Comparison of ENCODE assay signal across 10 cellular contexts in genomic region chr9:105191508-105192118, GRCh38. TPM values are rescaled to one million over a fixed set of nuclear protein-coding genes. Genes with fewer than 3 reads are reported as not detected.
DNase-seq lines count a peak whose midpoint lies in the region; ATAC-seq, FAIRE-seq and TF ChIP-seq lines count a peak whose summit lies in the region.
"Had no signal": no experiment of that assay in that cellular context is flagged by ENCODE, and none has a peak within 500 bp of the region (broad histone marks: within the 10 kb centered on the region; RNA-seq: fewer than 3 reads in every experiment).

No MANE protein-coding gene starts in this region.

- H3K36me3 ChIP-seq in small intestine (ENCODE audit: control insufficient read depth in 2 of 2, insufficient read depth in 2 of 2, low read length in 2 of 2) (no peaks in the 10 kb centered on the region), endodermal cell (ENCODE audit: control insufficient read depth, insufficient read depth, low read length) (no peaks in the 10 kb centered on the region)
- H3K36me3 ChIP-seq: SJSA1 had no signal

- H3K4me3 ChIP-seq in small intestine (ENCODE audit: low read depth in 1 of 2, low read length in 2 of 2), result no peak overlapping the region
- H3K4me3 ChIP-seq in endodermal cell (ENCODE audit: low read length), result no peak overlapping the region
- H3K4me3 ChIP-seq: SJSA1 had no signal

- no peaks in the 10 kb centered on the region for H3K27me3 ChIP-seq in small intestine (ENCODE audit: control insufficient read depth in 2 of 2, insufficient read depth in 2 of 2, low read length in 2 of 2)
- no peaks in the 10 kb centered on the region for H3K27me3 ChIP-seq in endodermal cell (ENCODE audit: control insufficient read depth, insufficient read depth, low read length, poor library complexity, severe bottlenecking)
- H3K27me3 ChIP-seq: SJSA1 had no signal

- H3K27ac ChIP-seq in small intestine (ENCODE audit: low read depth in 1 of 2, low read length in 1 of 2), result no peak overlapping the region
- no peak overlapping the region for H3K27ac ChIP-seq in endodermal cell (ENCODE audit: low read depth, low read length)
- H3K27ac ChIP-seq: epithelial cell of prostate, SJSA1 had no signal

- no peaks in the 10 kb centered on the region for H3K9me3 Mint-ChIP-seq in activated naive CD4-positive, alpha-beta T cell treated with anti-CD3 and anti-CD28 coated beads, Interleukin-2, amount 10 ng/mL, durations not matched to agents 7 days and 5 days
- peaks cover 5% of the 10 kb centered on the region for H3K9me3 Mint-ChIP-seq in endodermal cell

- H3K4me1 ChIP-seq in small intestine (ENCODE audit: control insufficient read depth in 2 of 2, insufficient read depth in 1 of 2, low read depth in 1 of 2, low read length in 1 of 2) (no peaks in the 10 kb centered on the region), endodermal cell (ENCODE audit: control insufficient read depth, insufficient read depth, low read length) (no peaks in the 10 kb centered on the region)

- peak; percentile 80 for ATAC-seq in HG03103 (IDR thresholded peaks at IDR 0.05; ENCODE audit: low read depth, unreplicated experiment)
- ATAC-seq in GM19328 (IDR thresholded peaks at IDR 0.05; ENCODE audit: unreplicated experiment), result no peak
- ATAC-seq: activated T-cell treated with anti-CD3 and anti-CD28 coated beads, Interleukin-2, amount 50 U/mL, for 72 hours had no signal

- no peaks in the 10 kb centered on the region for H3K9me3 ChIP-seq in small intestine (ENCODE audit: control insufficient read depth, low read depth)
- no peaks in the 10 kb centered on the region for H3K9me3 ChIP-seq in endodermal cell (ENCODE audit: control insufficient read depth, low read length)
- H3K9me3 ChIP-seq: SJSA1 had no signal

- WGBS in small intestine, 3 donors, result 81 to 88% (median 86%) methylated on average over 10 of the region's 10 CpGs
- WGBS in endodermal cell (ENCODE audit: insufficient coverage in 1 of 2, insufficient read length in 1 of 2), 2 experiments, result 93 to 98% methylated on average over 7 to 10 of the region's 10 CpGs

- H3K9ac ChIP-seq in endodermal cell (ENCODE audit: extremely low read depth, low read length, poor library complexity, severe bottlenecking), result no peak overlapping the region

- DNase-seq in GM19238 (ENCODE audit: insufficient read length, low spot score) (peak; percentile 16), SKM-1 (lab: John Stamatoyannopoulos, UW; ENCODE audit: unreplicated experiment) (peak; percentile 80), small intestine (peak; percentile 6), endodermal cell (no peak)
- no peak for DNase-seq in activated naive CD4-positive, alpha-beta T cell treated with anti-CD3 and anti-CD28 coated beads, Interleukin-2, amount 10 ng/mL, durations not matched to agents 7 days and 5 days
- DNase-seq: activated T-cell treated with anti-CD3 and anti-CD28 coated beads, Interleukin-2, amount 50 U/mL, for 72 hours had no signal

- no peak for FAIRE-seq in small intestine (lab: Jason Lieb, UNC)

- no peak overlapping the region for H3K27ac Mint-ChIP-seq in activated naive CD4-positive, alpha-beta T cell treated with anti-CD3 and anti-CD28 coated beads, Interleukin-2, amount 10 ng/mL, durations not matched to agents 7 days and 5 days
- no peak overlapping the region for H3K27ac Mint-ChIP-seq in endodermal cell
- H3K27ac Mint-ChIP-seq: activated T-cell treated with anti-CD3 and anti-CD28 coated beads, Interleukin-2, amount 50 U/mL, for 72 hours had no signal

- H3K4me3 Mint-ChIP-seq in activated naive CD4-positive, alpha-beta T cell treated with anti-CD3 and anti-CD28 coated beads, Interleukin-2, amount 10 ng/mL, durations not matched to agents 7 days and 5 days, result no peak overlapping the region
- no peak overlapping the region for H3K4me3 Mint-ChIP-seq in endodermal cell
- H3K4me3 Mint-ChIP-seq: activated T-cell treated with anti-CD3 and anti-CD28 coated beads, Interleukin-2, amount 50 U/mL, for 72 hours had no signal

- CTCF ChIA-PET in activated naive CD4-positive, alpha-beta T cell treated with anti-CD3 and anti-CD28 coated beads, Interleukin-2, amount 10 ng/mL, durations not matched to agents 7 days and 5 days (lab: Charles Lee), result no interaction called here

- no peaks in the 10 kb centered on the region for H3K36me3 Mint-ChIP-seq in activated naive CD4-positive, alpha-beta T cell treated with anti-CD3 and anti-CD28 coated beads, Interleukin-2, amount 10 ng/mL, durations not matched to agents 7 days and 5 days
- no peaks in the 10 kb centered on the region for H3K36me3 Mint-ChIP-seq in endodermal cell (ENCODE audit: low read depth)

- TF ChIP-seq CTCF in endodermal cell (conservative IDR thresholded peaks at IDR 0.05), result no peak

- H3K4me1 Mint-ChIP-seq in activated naive CD4-positive, alpha-beta T cell treated with anti-CD3 and anti-CD28 coated beads, Interleukin-2, amount 10 ng/mL, durations not matched to agents 7 days and 5 days, result no peaks in the 10 kb centered on the region
- H3K4me1 Mint-ChIP-seq in endodermal cell, result peaks cover 2% of the 10 kb centered on the region

- H3K27me3 Mint-ChIP-seq in activated naive CD4-positive, alpha-beta T cell treated with anti-CD3 and anti-CD28 coated beads, Interleukin-2, amount 10 ng/mL, durations not matched to agents 7 days and 5 days, result peaks cover 9% of the 10 kb centered on the region
- H3K27me3 Mint-ChIP-seq in endodermal cell (ENCODE audit: insufficient read depth), result no peaks in the 10 kb centered on the region

RNA-seq across cellular contexts. Expression of gene SLC44A1, which starts 52.8 kb away (rescaled TPM):
- polyA plus RNA-seq in small intestine, result 10 to 100 TPM in 2 of 3 donors, 1 to 10 TPM in 1; 7.8 to 21.8 (median 10.3) TPM
- 10 to 100 TPM; 69.7 to 73.4 TPM for total RNA-seq in endodermal cell
- 21.1 TPM for polyA plus RNA-seq in endodermal cell (2013, experiment 1 of 2)
- polyA plus RNA-seq in endodermal cell (2013, experiment 2 of 2), result 19.6 TPM

Comparison
In these comparisons a context has a peak if more than half of its experiments do, and no peak if none do; other contexts are left out.
1. DNase-seq: peak in GM19238 (single experiment), SKM-1 (single experiment) and small intestine (single experiment); none in activated naive CD4-positive, alpha-beta T cell treated with anti-CD3 and anti-CD28 coated beads, Interleukin-2, amount 10 ng/mL, durations not matched to agents 7 days and 5 days (single experiment) and endodermal cell (single experiment).